Comparison of ENCODE assay signal across 8 cellular contexts in genomic region chr12:44000309-44000952, GRCh38.
A peak's percentile ranks its signal among the peaks of the same experiment; 100 is the strongest.
DNase-seq lines count a peak whose midpoint lies in the region; ATAC-seq, FAIRE-seq and TF ChIP-seq lines count a peak whose summit lies in the region.

No MANE protein-coding gene starts in this region.

- no peak overlapping the region for H3K27ac ChIP-seq in astrocyte (ENCODE audit: low read depth, low read length)

- peaks cover 2% of the 10 kb centered on the region for H3K9me3 Mint-ChIP-seq in astrocyte (ENCODE audit: unreplicated experiment)

- no peaks in the 10 kb centered on the region for H3K27me3 Mint-ChIP-seq in astrocyte (ENCODE audit: low read depth, unreplicated experiment)

- no peaks in the 10 kb centered on the region for H3K36me3 ChIP-seq in astrocyte (ENCODE audit: insufficient read depth, low read length)

- H3K4me3 Mint-ChIP-seq in astrocyte (ENCODE audit: unreplicated experiment) = no peak overlapping the region

- peaks cover 4% of the 10 kb centered on the region for H3K36me3 Mint-ChIP-seq in astrocyte (ENCODE audit: low read depth, unreplicated experiment)

- H3K4me3 ChIP-seq in astrocyte (ENCODE audit: insufficient read depth, low read depth, low read length) = no peak overlapping the region

- DNase-seq in NCI-H510A treated with DMSO at 0.1 percent for 48 hours (lab: John Stamatoyannopoulos, UW) (peak; percentile 27), NCI-H510A (lab: John Stamatoyannopoulos, UW) (no peak), NCI-H774 (lab: John Stamatoyannopoulos, UW) (peak; percentile 39), astrocyte (ENCODE audit: low read depth) (peak; percentile 8), kidney tubule cell (ENCODE audit: low spot score) (peak; percentile 62), NCI-H2029 treated with DMSO at 0.1 percent for 48 hours (lab: John Stamatoyannopoulos, UW) (no peak)

- H3K79me2 ChIP-seq in astrocyte (ENCODE audit: insufficient read depth, low read length) = no peaks in the 10 kb centered on the region

- no peak overlapping the region for H2AFZ ChIP-seq in astrocyte (ENCODE audit: low read depth, low read length)

- no peaks in the 10 kb centered on the region for H3K4me1 Mint-ChIP-seq in astrocyte (ENCODE audit: low read depth, unreplicated experiment)

- H3K4me2 ChIP-seq in astrocyte (ENCODE audit: low read length) = no peak overlapping the region

- H4K20me1 ChIP-seq in astrocyte (ENCODE audit: insufficient read depth, low read length) = no peaks in the 10 kb centered on the region

- FAIRE-seq in astrocyte (lab: Jason Lieb, UNC) = no peak

- no peaks in the 10 kb centered on the region for H3K9me3 ChIP-seq in astrocyte (ENCODE audit: insufficient read depth, low read depth, low read length)

- no peaks in the 10 kb centered on the region for H3K27me3 ChIP-seq in astrocyte (ENCODE audit: insufficient read depth, low read length)

- H3K4me1 ChIP-seq in astrocyte (ENCODE audit: insufficient read depth, low read length) = no peaks in the 10 kb centered on the region

- H3K9ac ChIP-seq in astrocyte (ENCODE audit: low read length) = no peak overlapping the region

- peak; percentile 40 for TF ChIP-seq CTCF in astrocyte (IDR thresholded peaks at IDR 0.05; ENCODE audit: insufficient read depth, low read depth, low read length)

- no peak overlapping the region for H3K27ac Mint-ChIP-seq in astrocyte (ENCODE audit: unreplicated experiment)

- ATAC-seq in GM19467 (IDR thresholded peaks at IDR 0.05; ENCODE audit: unreplicated experiment) (peak; percentile 99), HG03354 (IDR thresholded peaks at IDR 0.05; ENCODE audit: poor library complexity, severe bottlenecking, unreplicated experiment) (peak; percentile 96)

Comparison
In these comparisons a context has a peak if more than half of its experiments do, and no peak if none do; other contexts are left out.
1. DNase-seq: peak in NCI-H510A treated with DMSO at 0.1 percent for 48 hours (single experiment), NCI-H774 (single experiment), astrocyte (single experiment) and kidney tubule cell (single experiment); none in NCI-H510A (single experiment) and NCI-H2029 treated with DMSO at 0.1 percent for 48 hours (single experiment).